9 cellular contexts compared by ENCODE assay signal in the genomic region with DNA sequence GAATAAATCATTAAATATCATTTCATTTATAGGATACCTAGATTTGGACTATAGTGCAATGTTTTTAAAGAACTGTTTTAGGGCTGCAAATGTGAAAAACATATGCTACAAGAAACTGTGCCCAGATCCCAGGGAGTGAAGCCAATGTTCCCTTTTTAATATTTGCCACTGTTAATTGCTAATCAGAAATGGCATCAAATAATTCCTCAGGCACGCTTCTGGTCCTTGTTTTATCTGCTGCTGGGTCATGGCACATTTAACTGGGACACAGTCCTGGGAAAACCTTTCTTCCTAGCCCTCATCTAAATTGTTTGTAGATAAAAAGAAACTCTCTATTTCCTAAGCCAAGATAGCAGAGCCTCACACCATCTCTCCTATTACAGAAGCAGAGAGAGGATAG.
"Had no signal": no experiment of that assay in that cellular context is flagged by ENCODE, and none has a peak within 500 bp of the region (broad histone marks: within the 10 kb centered on the region; RNA-seq: fewer than 3 reads in every experiment).

No MANE protein-coding gene starts in this region.

- H3K36me3 ChIP-seq: HAP-1 had no signal

- H3K4me3 ChIP-seq: GM23248, HAP-1 had no signal

- H3K27ac ChIP-seq: GM23248, HL-60 had no signal

- ATAC-seq: HCT116, HepG2 had no signal

- H2AFZ ChIP-seq: GM23248 had no signal

- DNase-seq: GM23248, GOT3, H7, HFFc6, KBM-7 had no signal

- H3K9me3 ChIP-seq: HAP-1 had no signal

- H3K4me1 ChIP-seq: HAP-1 had no signal

- H3K9ac ChIP-seq: GM23248 had no signal
